Comparison of ENCODE assay signal across 8 cellular contexts in the genomic region with DNA sequence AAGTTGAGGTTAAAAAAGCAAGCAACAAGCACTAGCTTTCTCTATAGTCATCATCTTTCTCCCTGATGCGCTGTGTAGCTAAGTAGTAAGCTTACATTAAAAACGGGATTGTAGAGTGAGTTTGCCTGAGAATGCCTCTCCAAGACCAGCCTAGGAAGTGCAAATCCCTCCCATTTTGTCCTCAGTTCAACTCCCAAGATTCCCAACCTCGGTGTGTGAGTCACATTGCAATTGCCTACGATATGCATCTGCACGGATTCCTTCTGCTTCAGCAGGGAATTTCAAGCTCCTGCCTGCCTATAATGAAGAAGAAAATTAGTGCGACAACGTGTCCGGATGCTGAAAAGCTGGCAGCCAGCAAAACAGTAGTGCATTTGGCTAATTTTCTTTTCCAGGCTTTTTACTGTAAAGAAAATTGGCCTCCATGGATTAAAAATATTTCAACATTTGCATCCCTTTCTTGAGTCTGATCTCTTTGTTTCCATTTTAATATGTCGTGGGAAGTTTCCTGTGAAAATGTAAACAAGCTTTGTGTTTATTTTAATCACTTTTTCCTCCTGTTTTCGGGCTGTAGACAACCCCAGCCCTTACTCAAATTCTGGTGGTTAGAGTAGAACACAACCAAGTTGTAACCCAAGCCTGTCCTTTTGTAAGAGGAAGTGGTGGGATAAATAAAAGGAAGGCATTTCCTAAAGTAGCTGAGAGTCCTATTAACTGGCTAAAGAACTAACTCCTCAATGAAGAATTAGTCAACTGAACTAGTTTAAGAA. TPM values are rescaled to one million over a fixed set of nuclear protein-coding genes. Genes with fewer than 3 reads are reported as not detected.
DNase-seq lines count a peak whose midpoint lies in the region; ATAC-seq and TF ChIP-seq lines count a peak whose summit lies in the region.

No MANE protein-coding gene starts in this region.

- DNase-seq in AG09319 (ENCODE audit: extremely low read depth, low read depth) (peak; percentile 58), M059J (ENCODE audit: low read depth) (peak; percentile 96), cardiac fibroblast (ENCODE audit: low read depth in 2 of 2) (peak; percentile 88 to 89), lower lobe of right lung (no peak), COLO668 (lab: John Stamatoyannopoulos, UW; ENCODE audit: unreplicated experiment) (no peak)
- DNase-seq in stimulated activated CD4-positive, alpha-beta T cell treated with anti-CD3 and anti-CD28 coated beads, Interleukin-4, amount 100 ng/mL, for 24 hours: no peak

- no peak for ATAC-seq in lower lobe of right lung
- no peak for ATAC-seq in HG03039 (IDR thresholded peaks at IDR 0.05; ENCODE audit: unreplicated experiment)
- no peak for ATAC-seq in GM18520 (IDR thresholded peaks at IDR 0.05; ENCODE audit: unreplicated experiment)

- H3K27ac ChIP-seq in lower lobe of right lung: peak overlapping the region; percentile 4

- H3K4me1 ChIP-seq in lower lobe of right lung: peaks cover 7% of the 10 kb centered on the region

- H3K4me3 ChIP-seq in cardiac fibroblast (replicated peaks in 1 of 2; ENCODE audit: low read depth in 2 of 2, low read length in 2 of 2): peak overlapping the region in 1 of 2 donors; percentile 21
- peak overlapping the region; percentile 18 for H3K4me3 ChIP-seq in lower lobe of right lung

- H3K27me3 ChIP-seq in lower lobe of right lung (ENCODE audit: low read depth): no peaks in the 10 kb centered on the region

- H3K36me3 ChIP-seq in lower lobe of right lung: no peaks in the 10 kb centered on the region

- intact Hi-C loops in lower lobe of right lung (cut with DNase I): no loop called here

- TF ChIP-seq CTCF in AG09319 (IDR thresholded peaks at IDR 0.05; ENCODE audit: low read depth, low read length): no peak
- no peak for TF ChIP-seq CTCF in cardiac fibroblast (IDR thresholded peaks at IDR 0.05; ENCODE audit: low read depth, low read length)
- TF ChIP-seq CTCF in lower lobe of right lung (IDR thresholded peaks at IDR 0.05): no peak

- H3K9me3 ChIP-seq in lower lobe of right lung: no peaks in the 10 kb centered on the region

RNA-seq across cellular contexts. Expression of a gene that starts 58.4 kb away (rescaled TPM):
- total RNA-seq in M059J (2014; rRNA removed; shearing (Covaris generic)): 6.9 and 8.9 TPM in 2 replicates
- 37.3 TPM for total RNA-seq in lower lobe of right lung

Comparison
In these comparisons a context has a peak if more than half of its experiments do, and no peak if none do; other contexts are left out.
1. DNase-seq: peak in AG09319 (single experiment), M059J (single experiment) and cardiac fibroblast (2 of 2); none in lower lobe of right lung (single experiment), COLO668 (single experiment) and stimulated activated CD4-positive, alpha-beta T cell treated with anti-CD3 and anti-CD28 coated beads, Interleukin-4, amount 100 ng/mL, for 24 hours (single experiment).